ENCODE assay signal across 2 cellular contexts in genomic region chr10:17687117-17687831, GRCh38.
TF ChIP-seq lines count a peak whose summit lies in the region.

No MANE protein-coding gene starts in this region.

TF ChIP-seq in HepG2, 621 proteins besides CTCF, POLR2A, EP300 and RAD21:
- TF ChIP-seq MAFK (conservative IDR thresholded peaks at IDR 0.05 in 1 of 2, IDR thresholded peaks at IDR 0.05 in 1 of 2; ENCODE audit: low read length in 2 of 2): peak in 1 of 2 experiments; percentile 24; a peak in 2 of 4 replicates
- no peak for TF ChIP-seq DNMT3B (CRISPR knock-in tag; conservative IDR thresholded peaks at IDR 0.05)
- TF ChIP-seq NFE2L2 (IDR thresholded peaks at IDR 0.05; ENCODE audit: low read length): peak; percentile 19; the same call in 1 of the 2 replicates

TF ChIP-seq in endothelial cell of umbilical vein, 7 proteins besides CTCF, POLR2A, EP300 and RAD21:
- TF ChIP-seq EZH2 (IDR thresholded peaks at IDR 0.05; ENCODE audit: borderline replicate concordance, low read depth, low read length, severe bottlenecking) (no peak), JUN (IDR thresholded peaks at IDR 0.05; ENCODE audit: borderline replicate concordance, insufficient read depth, insufficient read length, low read depth) (no peak), FOS (IDR thresholded peaks at IDR 0.05; ENCODE audit: borderline replicate concordance, insufficient read depth, low read length) (no peak), MYC (IDR thresholded peaks at IDR 0.05; ENCODE audit: low read depth, low read length) (no peak), GATA2 (IDR thresholded peaks at IDR 0.05; ENCODE audit: insufficient read depth, insufficient read length, low read depth, low read length) (no peak), POLR2AphosphoS5 (IDR thresholded peaks at IDR 0.05; ENCODE audit: insufficient read depth, low read depth, low read length) (no peak)
- TF ChIP-seq, protein P1, sequence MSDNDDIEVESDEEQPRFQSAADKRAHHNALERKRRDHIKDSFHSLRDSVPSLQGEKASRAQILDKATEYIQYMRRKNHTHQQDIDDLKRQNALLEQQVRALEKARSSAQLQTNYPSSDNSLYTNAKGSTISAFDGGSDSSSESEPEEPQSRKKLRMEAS (IDR thresholded peaks at IDR 0.05; ENCODE audit: insufficient read depth, insufficient read length): no peak
